ENCODE assay signal across 25 cellular contexts in the genomic region with DNA sequence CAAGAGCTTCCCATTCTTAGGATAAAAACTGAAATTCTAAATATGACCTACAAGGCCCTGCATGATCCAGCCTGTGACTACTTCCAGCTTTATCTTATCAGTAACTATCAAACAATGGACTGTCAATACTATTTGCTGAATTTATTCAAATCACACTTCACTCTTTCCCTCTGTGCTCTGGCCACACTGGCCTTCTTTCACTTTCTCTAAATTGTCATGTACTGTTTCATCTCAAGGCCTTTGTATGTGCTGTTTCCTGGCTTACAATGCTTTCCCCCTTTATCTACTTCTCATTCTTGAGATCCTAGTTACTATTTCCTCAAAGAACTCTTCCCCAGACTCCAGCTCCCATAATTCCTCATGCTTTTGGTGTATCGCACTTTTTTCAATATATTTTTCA. TPM values are rescaled to one million over a fixed set of nuclear protein-coding genes. Genes with fewer than 3 reads are reported as not detected.
"Had no signal": no experiment of that assay in that cellular context is flagged by ENCODE, and none has a peak within 500 bp of the region (broad histone marks: within the 10 kb centered on the region; RNA-seq: fewer than 3 reads in every experiment).

No MANE protein-coding gene starts in this region.

- ATAC-seq: activated CD8-positive, alpha-beta T cell treated with anti-CD3 and anti-CD28 coated beads for 36 hours; activated T-cell treated with anti-CD3 and anti-CD28 coated beads, Interleukin-2, amount 50 U/mL, for 4 hours; gastroesophageal sphincter; heart right ventricle had no signal

- H3K9me3 ChIP-seq: esophagus squamous epithelium, gastroesophageal sphincter, heart right ventricle had no signal

- H3K27ac ChIP-seq: brain microvascular endothelial cell, epithelial cell of prostate, esophagus squamous epithelium, gastroesophageal sphincter, heart right ventricle had no signal

- H3K4me3 ChIP-seq: esophagus squamous epithelium, gastroesophageal sphincter, heart right ventricle had no signal

- H3K27me3 ChIP-seq: brain microvascular endothelial cell, esophagus squamous epithelium, gastroesophageal sphincter, heart right ventricle had no signal

- DNase-seq: activated CD4-positive, alpha-beta T cell treated with anti-CD3 and anti-CD28 coated beads for 4 hours; activated CD4-positive, alpha-beta T cell treated with anti-CD3 and anti-CD28 coated beads, Interleukin-2, amount 10 ng/mL, durations not matched to agents 7 days and 5 days; activated CD4-positive, alpha-beta T cell treated with anti-CD3 and anti-CD28 coated beads, Interleukin-2, amount 50 U/mL, for 4 hours; activated CD4-positive, CD25-positive, alpha-beta regulatory T cell; activated CD4-positive, CD25-positive, alpha-beta regulatory T cell treated with anti-CD3 and anti-CD28 coated beads, Interleukin-2, amount 50 U/mL, for 72 hours; activated CD8-positive, alpha-beta memory T cell treated with anti-CD3 and anti-CD28 coated beads for 24 hours; activated CD8-positive, alpha-beta T cell treated with anti-CD3 and anti-CD28 coated beads for 36 hours; activated effector memory CD4-positive, alpha-beta T cell treated with Interleukin-2 at 50 U/mL for 16 hours; activated gamma-delta T cell treated with Interleukin-2 at 50 U/mL for 16 hours; activated naive CD4-positive, alpha-beta T cell treated with anti-CD3 and anti-CD28 coated beads, Interleukin-2, amount 50 U/mL, for 16 hours; activated naive CD4-positive, alpha-beta T cell treated with Interleukin-2 at 50 U/mL for 16 hours; activated T-cell treated with anti-CD3 and anti-CD28 coated beads, Interleukin-2, amount 50 U/mL, for 4 hours; amniotic stem cell; anterior cingulate cortex; brain microvascular endothelial cell; cortex of kidney; dermis blood vessel endothelial cell; effector CD4-positive, alpha-beta T cell; esophagus squamous epithelium; foreskin melanocyte; heart right ventricle; T-helper 2 cell had no signal

RNA-seq across cellular contexts. Expression of a gene that starts 46.2 kb away (rescaled TPM):
- total RNA-seq: activated CD8-positive, alpha-beta T cell treated with anti-CD3 and anti-CD28 coated beads for 36 hours; fibroblast of villous mesenchyme had no signal
